ENCODE assay signal across 19 cellular contexts in genomic region chr1:91916046-91916445, GRCh38. TPM values are rescaled to one million over a fixed set of nuclear protein-coding genes. Genes with fewer than 3 reads are reported as not detected.
DNase-seq lines count a peak whose midpoint lies in the region; ATAC-seq and TF ChIP-seq lines count a peak whose summit lies in the region.
"Had no signal": no experiment of that assay in that cellular context is flagged by ENCODE, and none has a peak within 500 bp of the region (broad histone marks: within the 10 kb centered on the region; RNA-seq: fewer than 3 reads in every experiment).

No MANE protein-coding gene starts in this region.

- intact Hi-C loops in Caco-2 (cut with micrococcal nuclease; ENCODE audit: unreplicated experiment), result no loop called here
- intact Hi-C loops in esophagus muscularis mucosa (cut with DNase I), result no loop called here
- intact Hi-C loops in PC-9 (cut with micrococcal nuclease; ENCODE audit: unreplicated experiment), result no loop called here

- TF ChIP-seq EP300 in esophagus muscularis mucosa (IDR thresholded peaks at IDR 0.05), result no peak

- H3K4me2 ChIP-seq in GM23338 (no peak overlapping the region), neural progenitor cell (no peak overlapping the region), PC-9 (no peak overlapping the region)

- no peaks in the 10 kb centered on the region for H3K9me3 Mint-ChIP-seq in Caco-2 (ENCODE audit: unreplicated experiment)
- H3K9me3 Mint-ChIP-seq in GM23338, result 0 out of 3 replicates have a peak, but pooled peaks cover 3% of the 10 kb centered on the region
- H3K9me3 Mint-ChIP-seq in neural progenitor cell, result no peaks in the 10 kb centered on the region
- H3K9me3 Mint-ChIP-seq: CD8-positive, alpha-beta memory T cell; IgD-negative memory B cell had no signal

- H3K27me3 ChIP-seq in Caco-2 (replicated peaks; ENCODE audit: control insufficient read depth, insufficient read depth, low read length) (no peaks in the 10 kb centered on the region), GM23338 (ENCODE audit: insufficient read depth) (no peaks in the 10 kb centered on the region), esophagus muscularis mucosa (no peaks in the 10 kb centered on the region), neural progenitor cell (no peaks in the 10 kb centered on the region), PC-9 (ENCODE audit: insufficient read depth, low read depth) (no peaks in the 10 kb centered on the region)
- H3K27me3 ChIP-seq: BE2C had no signal

- TF ChIP-seq CTCF in Caco-2 (IDR thresholded peaks at IDR 0.05; ENCODE audit: insufficient read depth in 1 of 2, low read depth in 1 of 2, low read length in 1 of 2, severe bottlenecking in 1 of 2, unreplicated experiment in 1 of 2) (no peak), GM23338 (conservative IDR thresholded peaks at IDR 0.05; ENCODE audit: low read depth in 2 of 2) (no peak), esophagus muscularis mucosa (IDR thresholded peaks at IDR 0.05) (no peak), neural progenitor cell (IDR thresholded peaks at IDR 0.05) (no peak), PC-9 (conservative IDR thresholded peaks at IDR 0.05) (no peak)

- no peaks in the 10 kb centered on the region for H3K36me3 Mint-ChIP-seq in Caco-2 (ENCODE audit: insufficient read depth, unreplicated experiment)
- H3K36me3 Mint-ChIP-seq in GM23338 (ENCODE audit: low read depth), result no peaks in the 10 kb centered on the region
- H3K36me3 Mint-ChIP-seq in neural progenitor cell, result no peaks in the 10 kb centered on the region
- H3K36me3 Mint-ChIP-seq: CD4-positive, CD25-positive, alpha-beta regulatory T cell; CD8-positive, alpha-beta memory T cell had no signal

- H3K4me3 ChIP-seq in Caco-2 (ENCODE audit: low read depth, low read length), result no peak overlapping the region
- no peak overlapping the region for H3K4me3 ChIP-seq in GM23338
- no peak overlapping the region for H3K4me3 ChIP-seq in esophagus muscularis mucosa
- H3K4me3 ChIP-seq in neural progenitor cell, result no peak overlapping the region
- H3K4me3 ChIP-seq in PC-9, result no peak overlapping the region
- H3K4me3 ChIP-seq: GM23248 had no signal

- no peak overlapping the region for H3K4me3 Mint-ChIP-seq in Caco-2 (ENCODE audit: unreplicated experiment)
- H3K4me3 Mint-ChIP-seq in GM23338, result no peak overlapping the region
- no peak overlapping the region for H3K4me3 Mint-ChIP-seq in neural progenitor cell
- H3K4me3 Mint-ChIP-seq: CD4-positive, CD25-positive, alpha-beta regulatory T cell; CD8-positive, alpha-beta memory T cell; IgD-negative memory B cell had no signal

- CTCF ChIA-PET in Caco-2 (lab: Charles Lee), result no interaction called here
- CTCF ChIA-PET in PC-9 (lab: Charles Lee), result no interaction called here

- H3K4me1 Mint-ChIP-seq in Caco-2 (ENCODE audit: low read depth, unreplicated experiment), result peaks cover 25% of the 10 kb centered on the region
- H3K4me1 Mint-ChIP-seq in GM23338, result peaks cover 15% of the 10 kb centered on the region
- H3K4me1 Mint-ChIP-seq in neural progenitor cell, result peaks cover 7% of the 10 kb centered on the region
- H3K4me1 Mint-ChIP-seq: CD4-positive, CD25-positive, alpha-beta regulatory T cell; CD8-positive, alpha-beta memory T cell; IgD-negative memory B cell had no signal

- H3K9me3 ChIP-seq in Caco-2, result no peaks in the 10 kb centered on the region
- H3K9me3 ChIP-seq in esophagus muscularis mucosa, result no peaks in the 10 kb centered on the region
- no peaks in the 10 kb centered on the region for H3K9me3 ChIP-seq in neural progenitor cell (ENCODE audit: low read depth)
- no peaks in the 10 kb centered on the region for H3K9me3 ChIP-seq in PC-9 (ENCODE audit: insufficient read depth, low read depth)
- H3K9me3 ChIP-seq: BE2C had no signal

- H3K9me2 ChIP-seq in GM23338 (ENCODE audit: insufficient read depth) (no peaks in the 10 kb centered on the region), PC-9 (ENCODE audit: insufficient read depth) (no peaks in the 10 kb centered on the region)

- H3K27ac Mint-ChIP-seq in Caco-2 (ENCODE audit: unreplicated experiment) (peak overlapping the region; percentile 54), GM23338 (0 out of 2 replicates have a peak overlapping the region, but pooled peaks have one; percentile 31), neural progenitor cell (peak overlapping the region; percentile 72)
- H3K27ac Mint-ChIP-seq: CD4-positive, CD25-positive, alpha-beta regulatory T cell; IgD-negative memory B cell had no signal

- H3K36me3 ChIP-seq in Caco-2 (ENCODE audit: control insufficient read depth, insufficient read depth, low read length), result no peaks in the 10 kb centered on the region
- no peaks in the 10 kb centered on the region for H3K36me3 ChIP-seq in GM23338 (ENCODE audit: insufficient read depth)
- no peaks in the 10 kb centered on the region for H3K36me3 ChIP-seq in esophagus muscularis mucosa
- no peaks in the 10 kb centered on the region for H3K36me3 ChIP-seq in neural progenitor cell
- no peaks in the 10 kb centered on the region for H3K36me3 ChIP-seq in PC-9 (ENCODE audit: low read depth)
- H3K36me3 ChIP-seq: BE2C had no signal

- H3K27ac ChIP-seq in GM23338 (ENCODE audit: low read depth) (no peak overlapping the region), esophagus muscularis mucosa (replicated peaks in 1 of 4) (no peak overlapping the region), neural progenitor cell (no peak overlapping the region), PC-9 (no peak overlapping the region)
- H3K27ac ChIP-seq: GM23248, HL-60 had no signal

- DNase-seq in Caco-2, result no peak
- DNase-seq in GM23338 (ENCODE audit: low spot score), result no peak
- peak; percentile 12 for DNase-seq in esophagus muscularis mucosa (ENCODE audit: extremely low spot score)
- no peak for DNase-seq in neural progenitor cell (ENCODE audit: low spot score)
- no peak for DNase-seq in PC-9
- no peak for DNase-seq in stimulated activated CD4-positive, alpha-beta T cell treated with anti-CD3 and anti-CD28 coated beads, Interleukin-4, amount 100 ng/mL, for 4 hours
- no peak for DNase-seq in retina
- DNase-seq: ACHN; BE2C; C1 segment of cervical spinal cord; CD4-positive, CD25-positive, alpha-beta regulatory T cell; CD8-positive, alpha-beta memory T cell; COR-L47; GM23248; HCEC 1CT had no signal

- H3F3A ChIP-seq in GM23338 (replicated peaks; ENCODE audit: low read depth) (no peaks in the 10 kb centered on the region), neural progenitor cell (ENCODE audit: low read depth) (peaks cover 5% of the 10 kb centered on the region), PC-9 (ENCODE audit: insufficient read depth, low read depth) (no peaks in the 10 kb centered on the region)

- H4K20me1 ChIP-seq in GM23338 (replicated peaks; ENCODE audit: insufficient read depth) (no peaks in the 10 kb centered on the region), neural progenitor cell (ENCODE audit: low read depth) (no peaks in the 10 kb centered on the region), PC-9 (ENCODE audit: insufficient read depth) (no peaks in the 10 kb centered on the region)

- no peak for TF ChIP-seq POLR2A in esophagus muscularis mucosa (IDR thresholded peaks at IDR 0.05; ENCODE audit: low read depth)

- H2AFZ ChIP-seq in GM23338 (peak overlapping the region; percentile 78; the same call in 1 of the 2 replicates), neural progenitor cell (replicated peaks) (no peak overlapping the region), PC-9 (no peak overlapping the region)
- H2AFZ ChIP-seq: GM23248 had no signal

- WGBS in esophagus muscularis mucosa, result 90% methylated on average over 4 of the region's 4 CpGs

- H3K27me3 Mint-ChIP-seq in Caco-2 (ENCODE audit: insufficient read depth, unreplicated experiment), result no peaks in the 10 kb centered on the region
- H3K27me3 Mint-ChIP-seq in GM23338 (ENCODE audit: insufficient read depth, low read depth, poor library complexity), result peaks cover 2% of the 10 kb centered on the region
- peaks cover 4% of the 10 kb centered on the region for H3K27me3 Mint-ChIP-seq in neural progenitor cell (ENCODE audit: insufficient read depth, low read depth)
- H3K27me3 Mint-ChIP-seq: CD8-positive, alpha-beta memory T cell; IgD-negative memory B cell had no signal

- POLR2A ChIA-PET in Caco-2 (lab: Charles Lee) (no interaction called here), PC-9 (lab: Charles Lee; ENCODE audit: unreplicated experiment) (no interaction called here)

- no peak overlapping the region for H3K9ac ChIP-seq in neural progenitor cell
- H3K9ac ChIP-seq: GM23248 had no signal

- ATAC-seq in GM23338 (no peak), GM21528 (IDR thresholded peaks at IDR 0.05; ENCODE audit: low FRiP score, unreplicated experiment) (no peak)

- H3K4me1 ChIP-seq in Caco-2 (peaks cover 14% of the 10 kb centered on the region; the same call in 1 of the 2 replicates), GM23338 (ENCODE audit: insufficient read depth) (peaks cover 5% of the 10 kb centered on the region; the same call in 1 of the 2 replicates), esophagus muscularis mucosa (no peaks in the 10 kb centered on the region), neural progenitor cell (no peaks in the 10 kb centered on the region), PC-9 (replicated peaks; ENCODE audit: insufficient read depth) (peaks cover 13% of the 10 kb centered on the region)
- H3K4me1 ChIP-seq: BE2C had no signal

- no TSS peak for BruUV-seq in Caco-2 (replicated peaks; lab: Mats Ljungman, UMichigan)
- BruUV-seq in PC-9 (replicated peaks; lab: Mats Ljungman, UMichigan), result no TSS peak

- no peaks in the 10 kb centered on the region for H3K79me2 ChIP-seq in GM23338 (replicated peaks; ENCODE audit: insufficient read depth)
- H3K79me2 ChIP-seq in neural progenitor cell (ENCODE audit: low read depth), result no peaks in the 10 kb centered on the region
- no peaks in the 10 kb centered on the region for H3K79me2 ChIP-seq in PC-9 (ENCODE audit: low read depth)

TF ChIP-seq in GM23338, 12 proteins besides CTCF, POLR2A, EP300 and RAD21 (continues in another document):
- TF ChIP-seq JUNB (IDR thresholded peaks at IDR 0.05; ENCODE audit: unreplicated experiment) (no peak), CREB1 (CRISPR knock-in tag; IDR thresholded peaks at IDR 0.05; ENCODE audit: low read depth) (no peak)

RNA-seq across cellular contexts. Expression of gene TGFBR3, which starts 30.1 kb away (rescaled TPM):
- total RNA-seq in Caco-2 (2022), result 12.2 and 15.2 TPM in 2 replicates
- 2.1 and 2.9 TPM in 2 replicates for total RNA-seq in GM23338 (2014; rRNA removed; shearing (Covaris generic))
- polyA plus RNA-seq in GM23338 (2016; fragmentation: Nextera tagmentation; extraction: Ambion mirVana), result 1.2 and 1.7 TPM in 2 replicates
- total RNA-seq in esophagus muscularis mucosa, result 100 to 1,000 TPM; 176 to 262 (median 188) TPM
- total RNA-seq in neural progenitor cell (ENCODE audit: low replicate concordance), result 9.0 and 11.8 TPM in 2 replicates
- total RNA-seq in PC-9 (2021), result 1.6 and 2.5 TPM in 2 replicates

RNA-seq across cellular contexts. Expression of gene BRDT, which starts 33.2 kb away (rescaled TPM):
- total RNA-seq in Caco-2 (2022) (not detected in 2 replicates), esophagus muscularis mucosa (not detected), neural progenitor cell (ENCODE audit: low replicate concordance) (not detected in 2 replicates), PC-9 (2021) (not detected in 2 replicates)
- total RNA-seq in GM23338 (2014; rRNA removed; shearing (Covaris generic)), result 0.19 and 0.80 TPM in 2 replicates
- 0.12 and 0.58 TPM in 2 replicates for polyA plus RNA-seq in GM23338 (2016; fragmentation: Nextera tagmentation; extraction: Ambion mirVana)
- total RNA-seq: CD4-positive, CD25-positive, alpha-beta regulatory T cell; CD8-positive, alpha-beta memory T cell; GM23248; HT1080 had no signal
- polyA plus RNA-seq: CD4-positive, CD25-positive, alpha-beta regulatory T cell; CD8-positive, alpha-beta memory T cell; GM23248; IgD-negative memory B cell had no signal

Comparison
In these comparisons a context has a peak if more than half of its experiments do, and no peak if none do; other contexts are left out.
1. RNA of gene TGFBR3, which starts 30.1 kb away (total RNA-seq): 176 to 262 TPM in esophagus muscularis mucosa; 12.2 to 15.2 TPM in Caco-2, 9.0 to 11.8 TPM in neural progenitor cell, 2.1 to 2.9 TPM in GM23338 and 1.6 to 2.5 TPM in PC-9; every median in the first group is over 10 times any median in the second.
2. Peak in every context shown above with its lines, with median percentiles within 50 percentile points of each other: H3K27ac Mint-ChIP-seq.